In genomic region chr6:16331328-16332174, GRCh38 we compare ENCODE assay signal across 8 cellular contexts.
DNase-seq lines count a peak whose midpoint lies in the region; ATAC-seq lines count a peak whose summit lies in the region.

No MANE protein-coding gene starts in this region.

- ATAC-seq in HG03103 (IDR thresholded peaks at IDR 0.05; ENCODE audit: low read depth, unreplicated experiment): peak; percentile 32

- DNase-seq in SIG-M5 treated with dmso at 0.1 percent for 504 hours (lab: John Stamatoyannopoulos, UW; ENCODE audit: unreplicated experiment): peak; percentile 56
- no peak for DNase-seq in SIG-M5 (lab: John Stamatoyannopoulos, UW)
- peak; percentile 95 for DNase-seq in NCI-H526 treated with DMSO at 0.1 percent for 48 hours (lab: John Stamatoyannopoulos, UW)
- DNase-seq in activated CD4-positive, alpha-beta T cell treated with anti-CD3 and anti-CD28 coated beads, Interleukin-2, amount 50 U/mL, for 4 hours: peak; percentile 51 to 55
- DNase-seq in effector CD8-positive, alpha-beta T cell (lab: John Stamatoyannopoulos, UW): peak; percentile 47
- peak; percentile 14 for DNase-seq in mesenteric fat pad (ENCODE audit: low spot score)
- DNase-seq in stimulated activated CD8-positive, alpha-beta memory T cell treated with anti-CD3 and anti-CD28 coated beads, Interleukin-2, amount 100 ng/mL, for 48 hours (ENCODE audit: low read depth in 2 of 2): peak; percentile 45 to 46
